Comparison of ENCODE assay signal across 1 cellular context in genomic region chr12:15526033-15526432, GRCh38.
TF ChIP-seq lines count a peak whose summit lies in the region.

No MANE protein-coding gene starts in this region.

TF ChIP-seq in H1, 55 proteins besides CTCF, POLR2A, EP300 and RAD21 (continued from another document):
- TF ChIP-seq GABPA (IDR thresholded peaks at IDR 0.05; ENCODE audit: borderline replicate concordance, insufficient read depth, low read length) (no peak), RXRA (IDR thresholded peaks at IDR 0.05; ENCODE audit: insufficient read depth, low read depth, low read length) (no peak), SP1 (IDR thresholded peaks at IDR 0.05; ENCODE audit: low read depth, low read length) (no peak), SRF (IDR thresholded peaks at IDR 0.05; ENCODE audit: low read depth, low read length) (no peak), NRF1 (IDR thresholded peaks at IDR 0.05; ENCODE audit: low read depth, low read length) (no peak), CHD7 (IDR thresholded peaks at IDR 0.05; ENCODE audit: insufficient replicate concordance, low read length) (no peak), SP2 (IDR thresholded peaks at IDR 0.05; ENCODE audit: low read length) (no peak), RBBP5 (IDR thresholded peaks at IDR 0.05; ENCODE audit: borderline replicate concordance, low read depth, low read length) (no peak), NANOG (IDR thresholded peaks at IDR 0.05; ENCODE audit: insufficient read depth, low read depth, low read length, poor library complexity, severe bottlenecking) (no peak)
